ENCODE assay signal across 8 cellular contexts in the genomic region with DNA sequence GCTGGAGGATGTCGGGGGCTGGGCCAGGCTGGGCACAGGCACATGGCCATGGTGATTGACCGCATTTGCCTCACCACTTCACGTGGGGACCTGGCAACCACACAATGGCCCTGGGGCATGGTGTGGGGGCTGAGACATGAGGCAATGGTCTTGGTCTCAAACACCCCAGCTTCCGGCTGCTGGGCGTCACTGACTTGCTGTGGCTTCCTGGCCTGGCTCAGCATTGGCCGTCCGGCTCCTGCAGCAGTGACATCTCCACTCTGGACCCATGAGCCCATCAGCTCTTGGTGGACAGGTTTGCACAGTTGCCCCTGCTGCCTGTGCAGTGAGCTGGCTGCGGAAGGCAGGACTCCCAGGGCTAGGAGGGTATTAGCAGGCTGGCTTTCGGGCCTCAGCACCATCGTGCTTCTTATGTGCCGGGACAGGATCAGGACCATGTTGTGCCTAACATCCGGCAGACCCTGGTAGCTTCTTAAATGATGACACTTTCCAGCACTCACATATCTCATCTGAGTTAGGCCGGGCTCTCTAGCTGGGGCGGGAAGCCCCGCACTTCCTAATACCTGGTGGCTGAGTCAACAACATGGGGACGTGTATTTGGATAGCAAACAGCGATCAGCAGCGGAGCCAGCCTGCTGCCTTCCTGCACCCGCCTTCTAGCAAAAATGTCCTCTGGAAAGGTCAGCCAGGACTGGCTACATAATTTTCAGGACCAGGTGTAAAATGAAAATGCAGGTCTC. TPM values are rescaled to one million over a fixed set of nuclear protein-coding genes. Genes with fewer than 3 reads are reported as not detected.
A peak's percentile ranks its signal among the peaks of the same experiment; 100 is the strongest.
DNase-seq lines count a peak whose midpoint lies in the region; ATAC-seq and TF ChIP-seq lines count a peak whose summit lies in the region.

No MANE protein-coding gene starts in this region.

- H3K9me3 ChIP-seq in SK-N-SH (no peaks in the 10 kb centered on the region), esophagus muscularis mucosa (no peaks in the 10 kb centered on the region), neutrophil (no peaks in the 10 kb centered on the region)

- no peaks in the 10 kb centered on the region for H3K9me2 ChIP-seq in SK-N-SH

- H3F3A ChIP-seq in SK-N-SH (replicated peaks; ENCODE audit: insufficient read depth): no peaks in the 10 kb centered on the region

- DNase-seq in NCI-H1092 treated with DMSO at 0.1 percent for 48 hours (lab: John Stamatoyannopoulos, UW) (peak; percentile 25), NCI-H1092 (lab: John Stamatoyannopoulos, UW) (no peak), SK-N-SH (no peak), esophagus muscularis mucosa (ENCODE audit: extremely low spot score) (no peak)

- H3K9ac ChIP-seq in SK-N-SH: no peak overlapping the region

- no peak for TF ChIP-seq RAD21 in SK-N-SH (IDR thresholded peaks at IDR 0.05; ENCODE audit: low read length)

- CTCF ChIA-PET in SK-N-SH (lab: Yijun Ruan, JAX): no interaction called here

- TF ChIP-seq EP300 in SK-N-SH (IDR thresholded peaks at IDR 0.05; ENCODE audit: borderline replicate concordance in 1 of 2, low read depth in 1 of 2, low read length in 1 of 2): no peak
- TF ChIP-seq EP300 in esophagus muscularis mucosa (IDR thresholded peaks at IDR 0.05): no peak

- H3K27ac ChIP-seq in SK-N-SH (ENCODE audit: low read depth in 2 of 2, low read length in 1 of 2) (no peak overlapping the region; a peak in 1 of 4 replicates), esophagus muscularis mucosa (replicated peaks in 1 of 4) (peak overlapping the region; percentile 41 to 76 (median 71)), neutrophil (peak overlapping the region; percentile 96)

- intact Hi-C loops in esophagus muscularis mucosa (cut with DNase I): no loop called here

- no peaks in the 10 kb centered on the region for H3K27me3 ChIP-seq in SK-N-SH (ENCODE audit: insufficient read depth)
- H3K27me3 ChIP-seq in esophagus muscularis mucosa: no peaks in the 10 kb centered on the region
- H3K27me3 ChIP-seq in neutrophil: no peaks in the 10 kb centered on the region

- no peak overlapping the region for H2AFZ ChIP-seq in SK-N-SH (ENCODE audit: low read depth)

- TF ChIP-seq POLR2A in esophagus muscularis mucosa (IDR thresholded peaks at IDR 0.05; ENCODE audit: low read depth): no peak

- ATAC-seq in GM18519 (IDR thresholded peaks at IDR 0.05; ENCODE audit: low FRiP score, unreplicated experiment): no peak
- ATAC-seq in HG03039 (IDR thresholded peaks at IDR 0.05; ENCODE audit: unreplicated experiment): no peak
- no peak for ATAC-seq in GM21423 (IDR thresholded peaks at IDR 0.05; ENCODE audit: unreplicated experiment)

- no peaks in the 10 kb centered on the region for H4K20me1 ChIP-seq in SK-N-SH (ENCODE audit: insufficient read depth)

- H3K4me2 ChIP-seq in SK-N-SH: peak overlapping the region; percentile 46; the same call in 1 of the 2 replicates

- no peaks in the 10 kb centered on the region for H3K36me3 ChIP-seq in SK-N-SH (replicated peaks in 1 of 2; ENCODE audit: control insufficient read depth in 1 of 2, insufficient read depth in 2 of 2, low read length in 1 of 2)
- no peaks in the 10 kb centered on the region for H3K36me3 ChIP-seq in esophagus muscularis mucosa
- no peaks in the 10 kb centered on the region for H3K36me3 ChIP-seq in neutrophil

- no peaks in the 10 kb centered on the region; the same call in 1 of the 2 replicates for H3K79me2 ChIP-seq in SK-N-SH (ENCODE audit: insufficient read depth)

- POLR2A ChIA-PET in SK-N-SH (lab: Yijun Ruan, JAX): no interaction called here

- H3K4me1 ChIP-seq in SK-N-SH (ENCODE audit: control insufficient read depth in 1 of 2, insufficient read depth in 2 of 2, low read depth in 1 of 2, low read length in 1 of 2): peaks cover 24 to 28% of the 10 kb centered on the region in 2 experiments; a peak in 3 of 4 replicates
- peaks cover 33 to 74% (median 68%) of the 10 kb centered on the region in 4 donors for H3K4me1 ChIP-seq in esophagus muscularis mucosa
- H3K4me1 ChIP-seq in neutrophil (ENCODE audit: control insufficient read depth in 1 of 2, insufficient read depth in 1 of 2, low read depth in 1 of 2, low read length in 1 of 2): peaks cover 99 to 100% of the 10 kb centered on the region in 2 experiments

- 81% methylated on average over 15 of the region's 19 CpGs for WGBS in SK-N-SH (ENCODE audit: low lambda C conversion rate)
- WGBS in esophagus muscularis mucosa: 83% methylated on average over 16 of the region's 19 CpGs

- no peak overlapping the region for H3K4me3 ChIP-seq in SK-N-SH (ENCODE audit: low read depth in 2 of 2, low read length in 1 of 2)
- H3K4me3 ChIP-seq in esophagus muscularis mucosa: no peak overlapping the region
- peak overlapping the region; percentile 47 to 58 for H3K4me3 ChIP-seq in neutrophil (ENCODE audit: low read depth in 1 of 2, low read length in 1 of 2)

- TF ChIP-seq CTCF in SK-N-SH (IDR thresholded peaks at IDR 0.05) (no peak), esophagus muscularis mucosa (IDR thresholded peaks at IDR 0.05) (no peak), neutrophil (IDR thresholded peaks at IDR 0.05) (no peak)

TF ChIP-seq in SK-N-SH, 30 proteins besides CTCF, POLR2A, EP300 and RAD21:
- TF ChIP-seq, protein P1, sequence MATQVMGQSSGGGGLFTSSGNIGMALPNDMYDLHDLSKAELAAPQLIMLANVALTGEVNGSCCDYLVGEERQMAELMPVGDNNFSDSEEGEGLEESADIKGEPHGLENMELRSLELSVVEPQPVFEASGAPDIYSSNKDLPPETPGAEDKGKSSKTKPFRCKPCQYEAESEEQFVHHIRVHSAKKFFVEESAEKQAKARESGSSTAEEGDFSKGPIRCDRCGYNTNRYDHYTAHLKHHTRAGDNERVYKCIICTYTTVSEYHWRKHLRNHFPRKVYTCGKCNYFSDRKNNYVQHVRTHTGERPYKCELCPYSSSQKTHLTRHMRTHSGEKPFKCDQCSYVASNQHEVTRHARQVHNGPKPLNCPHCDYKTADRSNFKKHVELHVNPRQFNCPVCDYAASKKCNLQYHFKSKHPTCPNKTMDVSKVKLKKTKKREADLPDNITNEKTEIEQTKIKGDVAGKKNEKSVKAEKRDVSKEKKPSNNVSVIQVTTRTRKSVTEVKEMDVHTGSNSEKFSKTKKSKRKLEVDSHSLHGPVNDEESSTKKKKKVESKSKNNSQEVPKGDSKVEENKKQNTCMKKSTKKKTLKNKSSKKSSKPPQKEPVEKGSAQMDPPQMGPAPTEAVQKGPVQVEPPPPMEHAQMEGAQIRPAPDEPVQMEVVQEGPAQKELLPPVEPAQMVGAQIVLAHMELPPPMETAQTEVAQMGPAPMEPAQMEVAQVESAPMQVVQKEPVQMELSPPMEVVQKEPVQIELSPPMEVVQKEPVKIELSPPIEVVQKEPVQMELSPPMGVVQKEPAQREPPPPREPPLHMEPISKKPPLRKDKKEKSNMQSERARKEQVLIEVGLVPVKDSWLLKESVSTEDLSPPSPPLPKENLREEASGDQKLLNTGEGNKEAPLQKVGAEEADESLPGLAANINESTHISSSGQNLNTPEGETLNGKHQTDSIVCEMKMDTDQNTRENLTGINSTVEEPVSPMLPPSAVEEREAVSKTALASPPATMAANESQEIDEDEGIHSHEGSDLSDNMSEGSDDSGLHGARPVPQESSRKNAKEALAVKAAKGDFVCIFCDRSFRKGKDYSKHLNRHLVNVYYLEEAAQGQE (IDR thresholded peaks at IDR 0.05; ENCODE audit: low read depth, low read length): no peak
- peak; percentile 17; the same call in 1 of the 2 replicates for TF ChIP-seq FOSL2 (IDR thresholded peaks at IDR 0.05; ENCODE audit: borderline replicate concordance, low read depth)
- TF ChIP-seq ELF1 (IDR thresholded peaks at IDR 0.05): peak; percentile 76
- 0 out of 2 replicates have a peak, but pooled peaks have one; percentile 13 for TF ChIP-seq JUND (IDR thresholded peaks at IDR 0.05)
- TF ChIP-seq EZH2phosphoT487 (IDR thresholded peaks at IDR 0.05; ENCODE audit: borderline replicate concordance, low read depth): no peak
TF ChIP-seq in SK-N-SH: peak in this region for 3.

RNA-seq across cellular contexts. Expression of a gene that starts 34.1 kb away (rescaled TPM):
- 2.4 and 2.7 TPM in 2 replicates for polyA plus RNA-seq in SK-N-SH (2012; rRNA removed)
- 2.0 and 2.1 TPM in 2 replicates for polyA plus RNA-seq in SK-N-SH (2012; cell fraction: cytosol; rRNA removed)
- polyA plus RNA-seq in SK-N-SH (2012; cell fraction: nucleus; rRNA removed): 8.4 and 9.2 TPM in 2 replicates
- total RNA-seq in esophagus muscularis mucosa: 10 to 100 TPM in 2 of 4 donors, 1 to 10 TPM in 2; 6.6 to 13.8 (median 10.1) TPM

Comparison
In these comparisons a context has a peak if more than half of its experiments do, and no peak if none do; other contexts are left out.
1. H3K27ac ChIP-seq: peak in esophagus muscularis mucosa (4 of 4) and neutrophil (single experiment); none in SK-N-SH (0 of 2).
2. H3K4me3 ChIP-seq: peak in neutrophil (2 of 2); none in SK-N-SH (0 of 2) and esophagus muscularis mucosa (0 of 4).